Comparison of ENCODE assay signal across 8 cellular contexts in the genomic region with DNA sequence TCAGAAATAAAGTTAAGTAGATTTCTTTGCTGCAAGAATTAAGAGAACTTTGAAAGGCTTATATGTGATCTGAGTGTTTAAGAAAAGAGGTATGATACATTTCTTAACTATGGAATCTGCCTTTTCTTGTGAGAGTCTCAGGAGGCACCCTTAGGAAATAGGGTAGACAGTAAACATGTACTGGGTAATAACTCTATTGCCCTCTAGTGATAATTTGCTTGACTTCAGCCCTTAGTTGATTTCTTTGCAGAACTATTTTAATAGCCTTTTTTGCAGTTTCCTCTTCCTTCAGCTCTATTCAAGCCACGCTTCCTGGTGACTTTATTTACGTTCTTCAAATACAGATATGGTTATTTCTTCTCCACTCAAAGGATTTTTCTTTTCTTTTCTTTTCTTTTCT. TPM values are rescaled to one million over a fixed set of nuclear protein-coding genes. Genes with fewer than 3 reads are reported as not detected.
A peak's percentile ranks its signal among the peaks of the same experiment; 100 is the strongest.
DNase-seq lines count a peak whose midpoint lies in the region; ATAC-seq lines count a peak whose summit lies in the region.

No MANE protein-coding gene starts in this region.

- H3K4me3 ChIP-seq in trophoblast cell (ENCODE audit: low read depth, low read length), result no peak overlapping the region

- no peak overlapping the region for H3K4ac ChIP-seq in trophoblast cell (ENCODE audit: low read depth, low read length)

- peak; percentile 77 to 88 for DNase-seq in NOMO-1 (lab: John Stamatoyannopoulos, UW; ENCODE audit: unreplicated experiment in 2 of 2)
- peak; percentile 80 for DNase-seq in epidermal melanocyte (ENCODE audit: insufficient read length, low spot score)
- peak; percentile 4 to 62 for DNase-seq in trophoblast cell
- no peak for DNase-seq in NK-92 treated with Interleukin-12 subunit alpha and Interleukin-12 subunit beta, amount 100 ng/mL, for 24 hours (lab: John Stamatoyannopoulos, UW)
- DNase-seq in activated effector memory CD4-positive, alpha-beta T cell treated with Interleukin-2 at 50 U/mL for 16 hours, result no peak

- H3K79me1 ChIP-seq in trophoblast cell (ENCODE audit: low read length), result no peaks in the 10 kb centered on the region

- H3K23ac ChIP-seq in trophoblast cell (ENCODE audit: low read length), result no peak overlapping the region

- no peak overlapping the region for H3K4me2 ChIP-seq in trophoblast cell (ENCODE audit: low read length)

- ATAC-seq in GM18868 (IDR thresholded peaks at IDR 0.05; ENCODE audit: unreplicated experiment), result peak; percentile 67
- ATAC-seq in GM21367 (IDR thresholded peaks at IDR 0.05; ENCODE audit: unreplicated experiment), result no peak
- ATAC-seq in GM21515 (IDR thresholded peaks at IDR 0.05; ENCODE audit: unreplicated experiment), result no peak

- no peak overlapping the region for H2BK12ac ChIP-seq in trophoblast cell (ENCODE audit: low read length)

- no peak overlapping the region for H3K18ac ChIP-seq in trophoblast cell (ENCODE audit: low read length)

- H3K27ac ChIP-seq in trophoblast cell (ENCODE audit: low read depth, low read length), result no peak overlapping the region

- H2AFZ ChIP-seq in trophoblast cell (ENCODE audit: insufficient read depth, low read length, poor library complexity), result no peak overlapping the region

- no peaks in the 10 kb centered on the region for H3K79me2 ChIP-seq in trophoblast cell (ENCODE audit: control insufficient read depth, insufficient read depth, low read length, poor library complexity)

- H3K36me3 ChIP-seq in trophoblast cell (ENCODE audit: control insufficient read depth in 1 of 2, insufficient read depth in 2 of 2, low read length in 2 of 2), result no peaks in the 10 kb centered on the region

- H2BK120ac ChIP-seq in trophoblast cell (ENCODE audit: insufficient read depth, low read length, poor library complexity), result no peak overlapping the region

- no peak overlapping the region for H4K8ac ChIP-seq in trophoblast cell (ENCODE audit: low read depth, low read length)

- no peak overlapping the region for H3K9ac ChIP-seq in trophoblast cell (ENCODE audit: low read length)

- H3K14ac ChIP-seq in trophoblast cell (ENCODE audit: low read length), result no peak overlapping the region

- H4K91ac ChIP-seq in trophoblast cell (ENCODE audit: low read depth, low read length), result no peak overlapping the region

- H3K27me3 ChIP-seq in trophoblast cell (ENCODE audit: insufficient read depth, low read length), result no peaks in the 10 kb centered on the region

- no peaks in the 10 kb centered on the region for H3K4me1 ChIP-seq in trophoblast cell (ENCODE audit: control insufficient read depth in 1 of 2, insufficient read depth in 2 of 2, low read length in 2 of 2)

- H3K9me3 ChIP-seq in trophoblast cell (ENCODE audit: insufficient read depth, low read depth, low read length), result no peaks in the 10 kb centered on the region

- H4K12ac ChIP-seq in trophoblast cell (ENCODE audit: low read depth, low read length), result no peak overlapping the region

- no peak overlapping the region for H2BK5ac ChIP-seq in trophoblast cell (ENCODE audit: low read depth, low read length, poor library complexity)

- H2AK5ac ChIP-seq in trophoblast cell (ENCODE audit: low read length), result no peak overlapping the region

- WGBS in trophoblast cell (ENCODE audit: extremely low coverage, insufficient coverage, insufficient read length), result no CpG with 5 or more reads among the region's 2 CpGs

RNA-seq across cellular contexts. Expression of a gene that starts 37.0 kb away (rescaled TPM):
- polyA plus RNA-seq in trophoblast cell (2013), result 0.36 and 0.47 TPM in 2 replicates

RNA-seq across cellular contexts. Expression of a gene that starts 49.1 kb away (rescaled TPM):
- polyA plus RNA-seq in trophoblast cell (2013), result 88.2 and 93.0 TPM in 2 replicates

Comparison
In these comparisons a context has a peak if more than half of its experiments do, and no peak if none do; other contexts are left out.
1. DNase-seq: peak in NOMO-1 (2 of 2), epidermal melanocyte (single experiment) and trophoblast cell (2 of 2); none in NK-92 treated with Interleukin-12 subunit alpha and Interleukin-12 subunit beta, amount 100 ng/mL, for 24 hours (single experiment) and activated effector memory CD4-positive, alpha-beta T cell treated with Interleukin-2 at 50 U/mL for 16 hours (single experiment).